In the genomic region with DNA sequence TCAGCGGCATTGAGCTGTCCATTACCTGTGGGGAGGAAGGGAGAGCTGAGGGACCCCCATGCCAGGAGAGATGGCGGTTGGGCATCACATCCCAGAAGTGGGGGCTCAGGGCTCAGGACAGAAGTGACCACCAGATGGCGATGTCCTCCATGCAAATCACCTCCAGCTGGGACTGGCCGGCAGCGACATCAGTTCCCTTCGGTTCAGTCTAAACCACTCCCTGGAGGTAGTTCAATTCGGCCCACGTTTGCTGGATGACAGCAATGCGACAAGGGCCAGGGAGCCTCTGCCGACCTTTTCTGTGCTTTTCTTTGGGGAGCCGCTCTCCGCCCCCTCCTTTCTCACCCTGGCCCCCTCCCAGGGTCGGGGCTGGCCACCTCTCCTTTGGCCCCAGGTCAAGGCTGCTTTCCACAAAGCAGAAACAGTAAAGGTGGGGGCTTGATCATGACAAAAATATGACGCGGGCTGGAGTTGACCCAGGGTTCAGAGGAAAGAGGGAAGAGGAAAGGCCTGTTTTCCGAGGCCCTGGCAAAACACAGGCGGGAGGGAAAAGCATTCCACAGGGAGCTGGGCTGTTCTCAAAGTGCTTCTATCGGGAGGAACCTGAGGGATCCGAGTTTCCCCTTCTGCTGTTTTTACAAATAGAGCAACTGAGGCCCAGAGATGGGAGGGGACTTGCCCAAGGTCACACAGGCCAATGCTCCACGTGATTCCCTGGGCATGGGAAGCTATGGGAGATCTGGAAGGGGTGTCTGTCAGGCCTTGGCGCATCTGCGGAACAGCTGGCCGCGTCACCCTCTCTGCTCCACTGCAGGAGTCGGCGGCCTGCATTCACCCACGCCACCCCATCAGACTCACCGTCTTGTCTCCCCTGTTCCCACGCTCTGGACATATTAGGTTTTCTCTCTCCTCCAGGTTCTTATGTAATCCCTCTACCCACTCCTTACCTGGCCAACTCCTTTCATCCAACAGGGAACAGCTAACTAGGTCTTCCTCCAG, we compare ENCODE assay signal across 8 cellular contexts. TPM values are rescaled to one million over a fixed set of nuclear protein-coding genes. Genes with fewer than 3 reads are reported as not detected.
A peak's percentile ranks its signal among the peaks of the same experiment; 100 is the strongest.
DNase-seq lines count a peak whose midpoint lies in the region; ATAC-seq and TF ChIP-seq lines count a peak whose summit lies in the region.

No MANE protein-coding gene starts in this region.

- no peaks in the 10 kb centered on the region for H3K36me3 Mint-ChIP-seq in central memory CD8-positive, alpha-beta T cell (ENCODE audit: insufficient read depth)

- TF ChIP-seq CTCF in kidney epithelial cell (IDR thresholded peaks at IDR 0.05; ENCODE audit: insufficient read depth, low read length, poor library complexity, severe bottlenecking), result peak; percentile 77

- no peaks in the 10 kb centered on the region for H3K9me3 Mint-ChIP-seq in central memory CD8-positive, alpha-beta T cell

- DNase-seq in GM03348 (ENCODE audit: low spot score), result peak; percentile 93
- DNase-seq in MV-4-11 (lab: John Stamatoyannopoulos, UW), result peak; percentile 73
- peak; percentile 24 for DNase-seq in activated CD4-positive, CD25-positive, alpha-beta regulatory T cell treated with anti-CD3 and anti-CD28 coated beads, Interleukin-2, amount 50 U/mL, for 16 hours (ENCODE audit: low read depth, low spot score)
- peak; percentile 30 to 33 for DNase-seq in central memory CD8-positive, alpha-beta T cell (ENCODE audit: low spot score in 2 of 2)
- DNase-seq in kidney epithelial cell (ENCODE audit: low read depth), result peak; percentile 16
- peak; percentile 46 to 55 (median 53) for DNase-seq in stimulated activated CD4-positive, alpha-beta T cell treated with anti-CD3 and anti-CD28 coated beads, Interleukin-12 subunit alpha, Interleukin-12 subunit beta, amount 100 ng/mL, for 48 hours (ENCODE audit: low read depth in 2 of 3, low spot score in 1 of 3)
- DNase-seq in NCI-H774 (lab: John Stamatoyannopoulos, UW), result no peak

- no peak overlapping the region for H3K27ac Mint-ChIP-seq in central memory CD8-positive, alpha-beta T cell (ENCODE audit: low read depth)

- H3K4me3 Mint-ChIP-seq in central memory CD8-positive, alpha-beta T cell, result no peak overlapping the region

- no peak overlapping the region for H3K4me3 ChIP-seq in kidney epithelial cell (ENCODE audit: low read depth, low read length)

- no peaks in the 10 kb centered on the region for H3K27me3 ChIP-seq in kidney epithelial cell (ENCODE audit: control insufficient read depth, insufficient read depth, low read length)

- peaks cover 6% of the 10 kb centered on the region for H3K4me1 Mint-ChIP-seq in central memory CD8-positive, alpha-beta T cell

- H3K27me3 Mint-ChIP-seq in central memory CD8-positive, alpha-beta T cell, result peaks cover 46% of the 10 kb centered on the region

- no peaks in the 10 kb centered on the region for H3K36me3 ChIP-seq in kidney epithelial cell (ENCODE audit: control insufficient read depth, insufficient read depth, low read length)

- no peak for ATAC-seq in central memory CD8-positive, alpha-beta T cell (replicated peaks; ENCODE audit: extremely low read depth, poor library complexity, severe bottlenecking)
- no peak for ATAC-seq in GM18867 (IDR thresholded peaks at IDR 0.05; ENCODE audit: unreplicated experiment)

RNA-seq across cellular contexts. Expression of a gene that starts 54.7 kb away (rescaled TPM):
- total RNA-seq in kidney epithelial cell, result 102 and 105 TPM in 2 replicates
